Comparison of ENCODE assay signal across 17 cellular contexts in the genomic region with DNA sequence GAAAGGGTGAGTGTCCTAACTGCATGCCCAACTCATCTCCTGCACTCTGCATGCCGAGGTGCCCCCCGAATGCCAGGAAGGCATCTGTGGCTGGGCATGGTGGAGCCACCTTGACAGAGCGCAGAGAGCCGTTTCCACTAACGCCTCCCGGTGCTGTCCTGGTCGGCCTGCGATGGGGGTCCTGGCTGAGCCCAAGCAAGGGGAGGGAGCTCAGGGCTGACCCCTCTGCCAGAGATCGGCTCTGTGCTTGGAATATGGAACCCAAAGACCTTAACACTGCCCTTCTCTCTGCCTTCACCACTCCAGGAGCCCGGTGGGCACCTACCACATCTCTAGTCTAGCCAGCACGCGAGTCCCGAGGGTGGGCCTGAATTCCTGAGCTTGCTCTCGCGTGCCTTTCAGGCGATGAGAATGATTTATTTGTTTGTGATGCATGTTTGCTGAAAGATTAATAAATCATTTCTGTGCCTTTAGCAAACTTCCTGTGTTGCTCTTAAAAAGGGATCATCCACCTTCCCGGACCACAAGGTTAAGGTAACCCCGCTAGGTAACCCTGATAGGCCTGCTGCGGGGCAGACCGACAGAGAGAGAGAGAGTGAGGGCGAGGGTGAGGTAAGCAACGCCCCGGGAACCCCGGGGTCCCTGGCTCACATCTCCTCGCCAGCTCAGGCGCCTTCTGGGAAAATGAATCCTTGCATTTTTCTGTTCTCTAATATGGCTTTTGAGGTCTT. TPM values are rescaled to one million over a fixed set of nuclear protein-coding genes. Genes with fewer than 3 reads are reported as not detected.
DNase-seq lines count a peak whose midpoint lies in the region; ATAC-seq and TF ChIP-seq lines count a peak whose summit lies in the region.
"Had no signal": no experiment of that assay in that cellular context is flagged by ENCODE, and none has a peak within 500 bp of the region (broad histone marks: within the 10 kb centered on the region; RNA-seq: fewer than 3 reads in every experiment).

No MANE protein-coding gene starts in this region.

- no peaks in the 10 kb centered on the region for H3K9me3 ChIP-seq in T-helper 17 cell (ENCODE audit: control insufficient read depth, low read length, poor library complexity, severe bottlenecking)
- no peaks in the 10 kb centered on the region for H3K9me3 ChIP-seq in stomach
- H3K9me3 ChIP-seq: Peyer's patch had no signal

- peaks cover 2% of the 10 kb centered on the region for H3K4me1 Mint-ChIP-seq in T-helper 17 cell
- H3K4me1 Mint-ChIP-seq in neural crest cell: peaks cover 4% of the 10 kb centered on the region
- no peaks in the 10 kb centered on the region for H3K4me1 Mint-ChIP-seq in T-cell

- peak overlapping the region; percentile 41 for H3K27ac Mint-ChIP-seq in T-helper 17 cell
- peak overlapping the region; percentile 19 for H3K27ac Mint-ChIP-seq in neural crest cell (ENCODE audit: unreplicated experiment)
- no peak overlapping the region for H3K27ac Mint-ChIP-seq in T-cell
- H3K27ac Mint-ChIP-seq: CD4-positive, CD25-positive, alpha-beta regulatory T cell had no signal

- ATAC-seq in T-helper 17 cell (no peak), GM19023 (IDR thresholded peaks at IDR 0.05; ENCODE audit: unreplicated experiment) (no peak), T-cell (replicated peaks in 1 of 4) (no peak)
- no peak for ATAC-seq in activated CD4-positive, CD25-positive, alpha-beta regulatory T cell treated with anti-CD3 and anti-CD28 coated beads, Interleukin-2, amount 50 U/mL, for 24 hours

- H3K9me3 Mint-ChIP-seq in neural crest cell (no peaks in the 10 kb centered on the region), T-cell (no peaks in the 10 kb centered on the region)
- H3K9me3 Mint-ChIP-seq: CD4-positive, CD25-positive, alpha-beta regulatory T cell had no signal

- H3K27me3 Mint-ChIP-seq in T-helper 17 cell (no peaks in the 10 kb centered on the region), neural crest cell (ENCODE audit: low read depth) (no peaks in the 10 kb centered on the region), T-cell (no peaks in the 10 kb centered on the region)
- H3K27me3 Mint-ChIP-seq: CD4-positive, CD25-positive, alpha-beta regulatory T cell had no signal

- no peak for TF ChIP-seq EP300 in stomach (IDR thresholded peaks at IDR 0.05)

- H3K36me3 Mint-ChIP-seq in T-helper 17 cell (ENCODE audit: low read depth): no peaks in the 10 kb centered on the region
- H3K36me3 Mint-ChIP-seq in neural crest cell (ENCODE audit: low read depth): peaks cover 6% of the 10 kb centered on the region
- peaks cover 18% of the 10 kb centered on the region for H3K36me3 Mint-ChIP-seq in T-cell

- no peak overlapping the region for H3K4me3 ChIP-seq in stomach
- H3K4me3 ChIP-seq: Peyer's patch had no signal

- H3K27me3 ChIP-seq in stomach: no peaks in the 10 kb centered on the region
- H3K27me3 ChIP-seq: Peyer's patch had no signal

- TF ChIP-seq CTCF in neural crest cell (conservative IDR thresholded peaks at IDR 0.05) (no peak), stomach (IDR thresholded peaks at IDR 0.05) (no peak)

- peak; percentile 56 for DNase-seq in activated effector memory CD4-positive, alpha-beta T cell treated with anti-CD3 and anti-CD28 coated beads, Interleukin-2, amount 50 U/mL, for 16 hours
- DNase-seq in activated effector memory CD4-positive, alpha-beta T cell treated with Interleukin-2 at 50 U/mL for 16 hours: no peak
- no peak for DNase-seq in T-helper 17 cell
- no peak for DNase-seq in neural crest cell (ENCODE audit: low read depth, low spot score)
- DNase-seq in stomach: peak; percentile 19
- DNase-seq in T-cell: no peak
- DNase-seq: Calu3; CD4-positive, CD25-positive, alpha-beta regulatory T cell; DMS79 treated with DMSO at 0.1 percent for 48 hours; Karpas-422; NCI-H1417; NCI-H1930; NCI-H774; SHP77 treated with DMSO at 0.1 percent for 48 hours had no signal

- no peak overlapping the region for H3K4me3 Mint-ChIP-seq in T-helper 17 cell
- no peak overlapping the region for H3K4me3 Mint-ChIP-seq in neural crest cell
- no peak overlapping the region for H3K4me3 Mint-ChIP-seq in T-cell
- H3K4me3 Mint-ChIP-seq: CD4-positive, CD25-positive, alpha-beta regulatory T cell had no signal

- CTCF ChIA-PET in T-cell (lab: Charles Lee): interaction anchor here in 1 of 2 donors (0.6 kb wide), 1 partner anchor 58 kb away, joined by 6 read pairs; no protein-coding TSS in a partner anchor

- H3K36me3 ChIP-seq in stomach: peaks cover 25 to 56% (median 49%) of the 10 kb centered on the region in 4 donors

- POLR2A ChIA-PET in T-cell (lab: Charles Lee): no interaction called here

- peaks cover 4 to 19% (median 14%) of the 10 kb centered on the region in 4 donors for H3K4me1 ChIP-seq in stomach
- H3K4me1 ChIP-seq: Peyer's patch had no signal

- intact Hi-C loops in stomach (cut with DNase I; ENCODE audit: low total_unique reads): no loop called here

- TF ChIP-seq POLR2A in stomach (IDR thresholded peaks at IDR 0.05): no peak

- no peak overlapping the region for H3K27ac ChIP-seq in stomach
- H3K27ac ChIP-seq: Peyer's patch had no signal

- 72 to 86% (median 80%) methylated on average over 24 to 26 of the region's 26 CpGs for WGBS in stomach, 5 donors

RNA-seq across cellular contexts. Expression of a gene that starts 35.3 kb away (rescaled TPM):
- total RNA-seq in T-helper 17 cell (10 to 100 TPM; 53.3 to 57.4 TPM), neural crest cell (235 and 248 TPM in 2 replicates), stomach (100 to 1,000 TPM in 1 of 5 donors, 10 to 100 TPM in 4; 37.3 to 272 (median 89.7) TPM), T-cell (10 to 100 TPM; 32.6 to 72.3 (median 50.9) TPM)
- 10 to 100 TPM; 49.6 to 98.7 (median 63.4) TPM for polyA plus RNA-seq in stomach

RNA-seq across cellular contexts. Expression of a gene that starts 55.8 kb away (rescaled TPM):
- total RNA-seq in T-helper 17 cell (not detected), neural crest cell (0.14 TPM in 1 of 2 replicates, not detected in the other), stomach (100 to 1,000 TPM in 1 of 5 donors, 1 to 10 TPM in 1, not detected in 3; 1.1 to 143 TPM), T-cell (under 1 TPM in 1 of 5 donors, not detected in 4; 0.36 TPM)
- polyA plus RNA-seq in stomach: 1 to 10 TPM in 1 of 3 donors, under 1 TPM in 2; 0.61 to 6.9 (median 0.75) TPM
- total RNA-seq: CD4-positive, CD25-positive, alpha-beta regulatory T cell had no signal

Comparison
In these comparisons a context has a peak if more than half of its experiments do, and no peak if none do; other contexts are left out.
1. DNase-seq: peak in activated effector memory CD4-positive, alpha-beta T cell treated with anti-CD3 and anti-CD28 coated beads, Interleukin-2, amount 50 U/mL, for 16 hours (single experiment) and stomach (single experiment); none in activated effector memory CD4-positive, alpha-beta T cell treated with Interleukin-2 at 50 U/mL for 16 hours (single experiment), T-helper 17 cell (0 of 3), neural crest cell (single experiment) and T-cell (0 of 34).
2. H3K27ac Mint-ChIP-seq: peak in T-helper 17 cell (single experiment) and neural crest cell (single experiment); none in T-cell (0 of 2).